In the genomic region with DNA sequence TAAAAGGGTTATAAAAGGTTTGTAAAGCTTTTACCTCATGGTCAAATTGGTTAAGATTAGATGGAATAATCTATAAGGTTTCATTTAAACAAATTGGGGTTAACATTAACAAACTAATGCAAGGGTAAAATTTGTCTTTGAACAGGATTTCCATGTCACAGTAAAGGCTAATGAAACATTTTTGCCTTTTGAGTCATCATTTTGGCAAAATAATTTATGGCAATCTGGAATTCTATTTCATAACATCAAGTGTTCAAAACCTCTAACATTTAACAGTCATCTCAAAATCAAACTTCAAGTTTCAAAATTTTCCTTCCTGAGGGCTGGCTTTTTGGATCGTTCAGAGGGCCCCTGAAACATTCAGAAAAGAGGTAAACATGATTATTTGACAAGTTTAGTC, we compare ENCODE assay signal across 25 cellular contexts. TPM values are rescaled to one million over a fixed set of nuclear protein-coding genes. Genes with fewer than 3 reads are reported as not detected.
DNase-seq lines count a peak whose midpoint lies in the region; ATAC-seq, FAIRE-seq and TF ChIP-seq lines count a peak whose summit lies in the region.
"Had no signal": no experiment of that assay in that cellular context is flagged by ENCODE, and none has a peak within 500 bp of the region (broad histone marks: within the 10 kb centered on the region; RNA-seq: fewer than 3 reads in every experiment).

No MANE protein-coding gene starts in this region.

- TF ChIP-seq POLR2A in IMR-90 (IDR thresholded peaks at IDR 0.05; ENCODE audit: low read depth, low read length) = no peak

- H3K9ac ChIP-seq in IMR-90 (ENCODE audit: low read depth, low read length) (no peak overlapping the region), astrocyte (ENCODE audit: low read length) (no peak overlapping the region)

- POLR2A ChIA-PET in IMR-90 (lab: Charles Lee; ENCODE audit: unreplicated experiment) = no interaction called here

- CTCF ChIA-PET in IMR-90 (lab: Yijun Ruan, JAX) = interaction anchor here (0.7 kb wide), 1 partner anchor 1688 kb away, joined by 7 read pairs; no protein-coding TSS in a partner anchor

- H3K79me1 ChIP-seq in IMR-90 (ENCODE audit: low read depth in 1 of 2, low read length in 2 of 2) = no peaks in the 10 kb centered on the region

- no peaks in the 10 kb centered on the region for H3K9me3 ChIP-seq in IMR-90 (ENCODE audit: control insufficient read depth, insufficient read depth, low read length)
- H3K9me3 ChIP-seq in astrocyte (ENCODE audit: insufficient read depth, low read depth, low read length) = no peaks in the 10 kb centered on the region
- H3K9me3 ChIP-seq: left lung, MG63, SJSA1 had no signal

- DNase-seq in IMR-90 = peak; percentile 21
- DNase-seq in astrocyte (ENCODE audit: low read depth) = peak; percentile 8
- DNase-seq in fibroblast of villous mesenchyme (ENCODE audit: low read depth) = peak; percentile 17
- DNase-seq in DMS153 (lab: John Stamatoyannopoulos, UW) = no peak
- no peak for DNase-seq in hippocampal formation (lab: John Stamatoyannopoulos, UW)
- no peak for DNase-seq in COLO668 (lab: John Stamatoyannopoulos, UW; ENCODE audit: unreplicated experiment)
- DNase-seq: activated CD4-positive, alpha-beta T cell treated with anti-CD3 and anti-CD28 coated beads, Interleukin-2, amount 10 ng/mL, durations not matched to agents 24 days and 14 days; activated T-cell treated with anti-CD3 and anti-CD28 coated beads, Interleukin-2, amount 50 U/mL, for 72 hours; CD4-positive, alpha-beta memory T cell; cerebellar nuclear complex; effector CD8-positive, alpha-beta T cell; left lung; MG63; NCI-H1417 treated with DMSO at 0.1 percent for 48 hours; NCI-H510A; NK-92 treated with Interleukin-12 subunit alpha and Interleukin-12 subunit beta, amount 100 ng/mL, for 24 hours had no signal

- WGBS in IMR-90 (ENCODE audit: extremely low coverage in 2 of 2, insufficient read length in 1 of 2), 2 experiments = no CpG with 5 or more reads among the region's 1 CpG

- H3K79me2 ChIP-seq in ACC112 (ENCODE audit: control insufficient read depth, insufficient read depth, low read length, unreplicated experiment) = no peaks in the 10 kb centered on the region
- no peaks in the 10 kb centered on the region for H3K79me2 ChIP-seq in astrocyte (ENCODE audit: insufficient read depth, low read length)

- peaks cover 3% of the 10 kb centered on the region for H3K4me1 Mint-ChIP-seq in astrocyte (ENCODE audit: low read depth, unreplicated experiment)

- FAIRE-seq in astrocyte (lab: Jason Lieb, UNC) = no peak
- FAIRE-seq: GM19239, RCC 7860 had no signal

- H3K36me3 Mint-ChIP-seq in astrocyte (ENCODE audit: low read depth, unreplicated experiment) = no peaks in the 10 kb centered on the region
- H3K36me3 Mint-ChIP-seq: activated naive CD4-positive, alpha-beta T cell treated with anti-CD3 and anti-CD28 coated beads, Interleukin-2, amount 50 U/mL, for 24 hours; CD4-positive, alpha-beta memory T cell had no signal

- BruUV-seq in IMR-90 (replicated peaks; lab: Mats Ljungman, UMichigan) = no TSS peak

- H4K91ac ChIP-seq in IMR-90 (ENCODE audit: insufficient read depth, low read depth, low read length) = no peak overlapping the region

- no peak overlapping the region for H4K5ac ChIP-seq in IMR-90 (ENCODE audit: low read depth, low read length)

- H3K27me3 ChIP-seq in ACC112 (ENCODE audit: insufficient read depth, low read length) (no peaks in the 10 kb centered on the region), IMR-90 (ENCODE audit: control insufficient read depth, insufficient read depth, low read length) (no peaks in the 10 kb centered on the region), astrocyte (ENCODE audit: insufficient read depth, low read length) (no peaks in the 10 kb centered on the region)
- H3K27me3 ChIP-seq: left lung, MG63, SJSA1 had no signal

- no peak overlapping the region for H2AFZ ChIP-seq in ACC112 (ENCODE audit: low read length, unreplicated experiment)
- no peak overlapping the region for H2AFZ ChIP-seq in IMR-90 (replicated peaks; ENCODE audit: low read length, poor library complexity)
- H2AFZ ChIP-seq in astrocyte (ENCODE audit: low read depth, low read length) = no peak overlapping the region

- TF ChIP-seq CTCF in IMR-90 (conservative IDR thresholded peaks at IDR 0.05; ENCODE audit: low read depth, low read length) (no peak), astrocyte (IDR thresholded peaks at IDR 0.05; ENCODE audit: insufficient read depth, low read depth, low read length) (no peak), fibroblast of villous mesenchyme (IDR thresholded peaks at IDR 0.05; ENCODE audit: insufficient read depth, low read depth, low read length) (no peak)

- no peak overlapping the region for H2AK5ac ChIP-seq in IMR-90 (ENCODE audit: low read depth, low read length)

- H3K4ac ChIP-seq in IMR-90 (ENCODE audit: low read depth, low read length) = no peak overlapping the region

- ATAC-seq in IMR-90 (ENCODE audit: low read depth) = no peak; the same call in 1 of the 2 replicates
- ATAC-seq in GM21717 (IDR thresholded peaks at IDR 0.05; ENCODE audit: unreplicated experiment) = no peak
- ATAC-seq: activated T-cell treated with anti-CD3 and anti-CD28 coated beads, Interleukin-2, amount 50 U/mL, for 72 hours; left lung had no signal

- H2AK9ac ChIP-seq in IMR-90 (replicated peaks; ENCODE audit: low read depth, low read length, poor library complexity) = no peak overlapping the region

- no peaks in the 10 kb centered on the region for H3K36me3 ChIP-seq in ACC112 (ENCODE audit: insufficient read depth, low read length)
- no peaks in the 10 kb centered on the region for H3K36me3 ChIP-seq in IMR-90 (ENCODE audit: control insufficient read depth, insufficient read depth, low read length)
- H3K36me3 ChIP-seq in astrocyte (ENCODE audit: insufficient read depth, low read length) = no peaks in the 10 kb centered on the region
- H3K36me3 ChIP-seq: left lung, MG63, SJSA1 had no signal

- peak overlapping the region; percentile 40; the same call in 1 of the 2 replicates for H3K4me2 ChIP-seq in IMR-90 (ENCODE audit: low read depth, low read length)
- no peak overlapping the region for H3K4me2 ChIP-seq in astrocyte (ENCODE audit: low read length)

- no peak overlapping the region for H2BK20ac ChIP-seq in IMR-90 (ENCODE audit: low read depth, low read length)

- no peak overlapping the region for H3K23ac ChIP-seq in IMR-90 (ENCODE audit: low read depth, low read length)

- peak overlapping the region; percentile 35 for H3K27ac ChIP-seq in ACC112 (ENCODE audit: low read depth, low read length)
- H3K27ac ChIP-seq in IMR-90 (ENCODE audit: insufficient read depth, low read length) = no peak overlapping the region
- H3K27ac ChIP-seq in astrocyte (ENCODE audit: low read depth, low read length) = no peak overlapping the region
- H3K27ac ChIP-seq: SJSA1 had no signal

- H2BK5ac ChIP-seq in IMR-90 (ENCODE audit: low read depth, low read length, poor library complexity, severe bottlenecking) = no peak overlapping the region

- dilution Hi-C loops in IMR-90 (cut with HindIII; ENCODE audit: low sequenced_read_pairs, unreplicated experiment) = no loop called here

- intact Hi-C loops in IMR-90 (cut with micrococcal nuclease) = no loop called here

- H3K18ac ChIP-seq in IMR-90 (ENCODE audit: low read depth, low read length) = no peak overlapping the region

- H4K20me1 ChIP-seq in IMR-90 (ENCODE audit: insufficient read depth, low read length) = no peaks in the 10 kb centered on the region
- H4K20me1 ChIP-seq in astrocyte (ENCODE audit: insufficient read depth, low read length) = no peaks in the 10 kb centered on the region

- no peak for TF ChIP-seq RAD21 in IMR-90 (IDR thresholded peaks at IDR 0.05; ENCODE audit: low read length)

- H3K56ac ChIP-seq in IMR-90 (ENCODE audit: extremely low read depth, insufficient read depth, low read length) = no peak overlapping the region

- H3K9me3 Mint-ChIP-seq in astrocyte (ENCODE audit: unreplicated experiment) = no peaks in the 10 kb centered on the region
- H3K9me3 Mint-ChIP-seq: activated naive CD4-positive, alpha-beta T cell treated with anti-CD3 and anti-CD28 coated beads, Interleukin-2, amount 50 U/mL, for 24 hours; CD4-positive, alpha-beta memory T cell; T-helper 1 cell treated with Interleukin-12 subunit alpha and Interleukin-12 subunit beta and Interleukin-4 antibody, amounts not matched to agents 30 μg/mL and 1 μg/mL, for 36 hours had no signal

- peaks cover 20% of the 10 kb centered on the region for H3K4me1 ChIP-seq in ACC112 (ENCODE audit: control insufficient read depth, insufficient read depth, low read length, unreplicated experiment)
- H3K4me1 ChIP-seq in IMR-90 (ENCODE audit: control insufficient read depth, insufficient read depth, low read length) = no peaks in the 10 kb centered on the region; the same call in 1 of the 2 replicates
- H3K4me1 ChIP-seq in astrocyte (ENCODE audit: insufficient read depth, low read length) = no peaks in the 10 kb centered on the region
- H3K4me1 ChIP-seq: SJSA1 had no signal

- H3K4me3 ChIP-seq in ACC112 (ENCODE audit: low read depth, low read length) (peak overlapping the region; percentile 31; the same call in 1 of the 2 replicates), IMR-90 (ENCODE audit: insufficient read depth, low read depth, low read length) (no peak overlapping the region), astrocyte (ENCODE audit: insufficient read depth, low read depth, low read length) (no peak overlapping the region), fibroblast of villous mesenchyme (ENCODE audit: low read depth, low read length) (no peak overlapping the region)
- H3K4me3 ChIP-seq: left lung, MG63, SJSA1 had no signal

- in situ Hi-C loops in IMR-90 (cut with MboI; ENCODE audit: low sequenced_read_pairs) = no loop called here

- H2BK15ac ChIP-seq in IMR-90 (ENCODE audit: low read depth, low read length) = no peak overlapping the region

- H3K14ac ChIP-seq in IMR-90 (replicated peaks; ENCODE audit: low read depth, low read length) = no peak overlapping the region

- no peak overlapping the region for H3K27ac Mint-ChIP-seq in astrocyte (ENCODE audit: unreplicated experiment)
- H3K27ac Mint-ChIP-seq: activated CD4-positive, alpha-beta T cell treated with anti-CD3 and anti-CD28 coated beads, Interleukin-2, amount 10 ng/mL, durations not matched to agents 24 days and 14 days; activated naive CD4-positive, alpha-beta T cell treated with anti-CD3 and anti-CD28 coated beads, Interleukin-2, amount 50 U/mL, for 24 hours; activated T-cell treated with anti-CD3 and anti-CD28 coated beads, Interleukin-2, amount 50 U/mL, for 72 hours; CD4-positive, alpha-beta memory T cell; progenitor cell of endocrine pancreas; T-helper 1 cell treated with Interleukin-12 subunit alpha and Interleukin-12 subunit beta and Interleukin-4 antibody, amounts not matched to agents 30 μg/mL and 1 μg/mL, for 36 hours had no signal

- H3K27me3 Mint-ChIP-seq in astrocyte (ENCODE audit: low read depth, unreplicated experiment) = peaks cover 3% of the 10 kb centered on the region
- H3K27me3 Mint-ChIP-seq: activated CD4-positive, alpha-beta T cell treated with anti-CD3 and anti-CD28 coated beads, Interleukin-2, amount 10 ng/mL, durations not matched to agents 24 days and 14 days; activated naive CD4-positive, alpha-beta T cell treated with anti-CD3 and anti-CD28 coated beads, Interleukin-2, amount 50 U/mL, for 24 hours; CD4-positive, alpha-beta memory T cell; progenitor cell of endocrine pancreas had no signal

- no peak overlapping the region for H3K4me3 Mint-ChIP-seq in astrocyte (ENCODE audit: unreplicated experiment)
- H3K4me3 Mint-ChIP-seq: activated CD4-positive, alpha-beta T cell treated with anti-CD3 and anti-CD28 coated beads, Interleukin-2, amount 10 ng/mL, durations not matched to agents 24 days and 14 days; activated naive CD4-positive, alpha-beta T cell treated with anti-CD3 and anti-CD28 coated beads, Interleukin-2, amount 50 U/mL, for 24 hours; activated T-cell treated with anti-CD3 and anti-CD28 coated beads, Interleukin-2, amount 50 U/mL, for 72 hours; CD4-positive, alpha-beta memory T cell; neural crest cell; T-helper 1 cell treated with Interleukin-12 subunit alpha and Interleukin-12 subunit beta and Interleukin-4 antibody, amounts not matched to agents 30 μg/mL and 1 μg/mL, for 36 hours had no signal

- H3K9me1 ChIP-seq in IMR-90 (ENCODE audit: insufficient read depth, low read length) = no peaks in the 10 kb centered on the region

- H4K8ac ChIP-seq in IMR-90 (ENCODE audit: low read depth in 2 of 2, low read length in 2 of 2) = no peak overlapping the region

- no peak overlapping the region for H2BK120ac ChIP-seq in IMR-90 (ENCODE audit: low read depth, low read length)

RNA-seq across cellular contexts. Expression of gene CD46, which starts 6.6 kb away (rescaled TPM):
- total RNA-seq in IMR-90 (2012; rRNA removed) (37.1 and 76.1 TPM in 2 replicates), astrocyte (175 and 176 TPM in 2 replicates), fibroblast of villous mesenchyme (107 and 153 TPM in 2 replicates)
- 57.7 and 82.0 TPM in 2 replicates for polyA plus RNA-seq in IMR-90 (2012; rRNA removed)
- polyA plus RNA-seq in IMR-90 (2012; cell fraction: cytosol; rRNA removed) = 14.1 and 15.1 TPM in 2 replicates
- 31.9 and 303 TPM in 2 replicates for polyA plus RNA-seq in IMR-90 (2012; cell fraction: nucleus; rRNA removed; ENCODE audit: low replicate concordance)

Comparison
In these comparisons a context has a peak if more than half of its experiments do, and no peak if none do; other contexts are left out.
1. DNase-seq: peak in IMR-90 (single experiment), astrocyte (single experiment) and fibroblast of villous mesenchyme (single experiment); none in DMS153 (single experiment), hippocampal formation (0 of 2) and COLO668 (single experiment).